Comparison of ENCODE assay signal across 22 cellular contexts in genomic region chr20:14711681-14712080, GRCh38.
DNase-seq lines count a peak whose midpoint lies in the region; ATAC-seq and TF ChIP-seq lines count a peak whose summit lies in the region.
"Had no signal": no experiment of that assay in that cellular context is flagged by ENCODE, and none has a peak within 500 bp of the region (broad histone marks: within the 10 kb centered on the region; RNA-seq: fewer than 3 reads in every experiment).

No MANE protein-coding gene starts in this region.

- no peak overlapping the region for H2AFZ ChIP-seq in H9 (ENCODE audit: low read length)
- H2AFZ ChIP-seq in trophoblast cell (ENCODE audit: insufficient read depth, low read length, poor library complexity), result no peak overlapping the region

- no peak overlapping the region for H3K9ac ChIP-seq in H9 (ENCODE audit: extremely low read depth, insufficient read length, low read length)
- H3K9ac ChIP-seq in iPS-18a (ENCODE audit: low read length), result no peak overlapping the region
- no peak overlapping the region for H3K9ac ChIP-seq in trophoblast cell (ENCODE audit: low read length)

- no peak overlapping the region for H3K4ac ChIP-seq in H9 (ENCODE audit: low read depth, low read length)
- H3K4ac ChIP-seq in trophoblast cell (ENCODE audit: low read depth, low read length), result no peak overlapping the region

- no peaks in the 10 kb centered on the region for H3K23me2 ChIP-seq in H9 (ENCODE audit: insufficient read length, low read depth, low read length, poor library complexity, severe bottlenecking)

- TF ChIP-seq CTCF in H9 (conservative IDR thresholded peaks at IDR 0.05), result no peak

- no peaks in the 10 kb centered on the region for H3K79me1 ChIP-seq in H9 (ENCODE audit: insufficient read depth, low read depth, low read length, poor library complexity, severe bottlenecking)
- H3K79me1 ChIP-seq in trophoblast cell (ENCODE audit: low read length), result peaks cover 3% of the 10 kb centered on the region

- H3K23ac ChIP-seq in H9 (ENCODE audit: insufficient read length, low read depth, low read length) (no peak overlapping the region), trophoblast cell (ENCODE audit: low read length) (no peak overlapping the region)

- H3K9me3 ChIP-seq in H9 (ENCODE audit: control insufficient read depth, low read depth, low read length), result no peaks in the 10 kb centered on the region
- H3K9me3 ChIP-seq in iPS-18a (ENCODE audit: control insufficient read depth, low read depth, low read length), result no peaks in the 10 kb centered on the region
- H3K9me3 ChIP-seq in trophoblast cell (ENCODE audit: insufficient read depth, low read depth, low read length), result no peaks in the 10 kb centered on the region
- H3K9me3 ChIP-seq: body of pancreas, MG63, mucosa of descending colon had no signal

- intact Hi-C loops in activated T-helper 1 cell treated with anti-CD3 and anti-CD28 coated beads, Interleukin-12 subunit alpha, Interleukin-12 subunit beta, Interleukin-2, Interleukin-4 antibody, amounts not matched to agents 30 ng/mL and 10 ng/mL and 1 ng/mL, durations not matched to agents 14 hours and 24 hours and 36 hours (cut with micrococcal nuclease), result no loop called here

- H3K14ac ChIP-seq in H9 (ENCODE audit: insufficient read depth, low read length), result no peak overlapping the region
- H3K14ac ChIP-seq in trophoblast cell (ENCODE audit: low read length), result no peak overlapping the region

- no peak for ATAC-seq in GM21717 (IDR thresholded peaks at IDR 0.05; ENCODE audit: unreplicated experiment)
- ATAC-seq: mucosa of descending colon, sciatic nerve had no signal

- no peak overlapping the region for H3T11ph ChIP-seq in H9 (ENCODE audit: low read length)

- peaks cover 0 to 2% of the 10 kb centered on the region in 2 experiments; a peak in 1 of 5 replicates for H3K9me3 Mint-ChIP-seq in H9
- peaks cover 13% of the 10 kb centered on the region for H3K9me3 Mint-ChIP-seq in activated T-helper 1 cell treated with anti-CD3 and anti-CD28 coated beads, Interleukin-12 subunit alpha, Interleukin-12 subunit beta, Interleukin-2, Interleukin-4 antibody, amounts not matched to agents 30 ng/mL and 10 ng/mL and 1 ng/mL, durations not matched to agents 14 hours and 24 hours and 36 hours

- peak overlapping the region; percentile 20 to 98 (median 86); a peak in 6 of 7 replicates for H3K27ac Mint-ChIP-seq in H9
- no peak overlapping the region for H3K27ac Mint-ChIP-seq in activated T-helper 1 cell treated with anti-CD3 and anti-CD28 coated beads, Interleukin-12 subunit alpha, Interleukin-12 subunit beta, Interleukin-2, Interleukin-4 antibody, amounts not matched to agents 30 ng/mL and 10 ng/mL and 1 ng/mL, durations not matched to agents 14 hours and 24 hours and 36 hours
- H3K27ac Mint-ChIP-seq: activated naive CD4-positive, alpha-beta T cell treated with anti-CD3 and anti-CD28 coated beads for 36 hours; dendritic cell treated with granulocyte-macrophage colony-stimulating factor and Interleukin-4, amounts not matched to agents 40 ng/mL and 50 ng/mL, for 4 days; HFFc6 had no signal

- no peak overlapping the region for H4K8ac ChIP-seq in H9 (replicated peaks; ENCODE audit: insufficient read length, low read depth, low read length)
- H4K8ac ChIP-seq in trophoblast cell (ENCODE audit: low read depth, low read length), result no peak overlapping the region

- no peak overlapping the region for H3K56ac ChIP-seq in H9 (ENCODE audit: insufficient read length, low read depth, low read length)

- H3K4me3 ChIP-seq in iPS-18a (ENCODE audit: low read length) (peak overlapping the region; percentile 5), trophoblast cell (ENCODE audit: low read depth, low read length) (no peak overlapping the region)
- H3K4me3 ChIP-seq: body of pancreas, MG63, mucosa of descending colon had no signal

- no peak overlapping the region for H4K91ac ChIP-seq in H9 (ENCODE audit: insufficient read length, low read depth, low read length)
- H4K91ac ChIP-seq in trophoblast cell (ENCODE audit: low read depth, low read length), result no peak overlapping the region

- H3K4me1 Mint-ChIP-seq in H9, result peaks cover 78 to 79% of the 10 kb centered on the region in 2 experiments
- H3K4me1 Mint-ChIP-seq in activated T-helper 1 cell treated with anti-CD3 and anti-CD28 coated beads, Interleukin-12 subunit alpha, Interleukin-12 subunit beta, Interleukin-2, Interleukin-4 antibody, amounts not matched to agents 30 ng/mL and 10 ng/mL and 1 ng/mL, durations not matched to agents 14 hours and 24 hours and 36 hours (ENCODE audit: low read depth), result no peaks in the 10 kb centered on the region

- no peaks in the 10 kb centered on the region for H4K20me1 ChIP-seq in H9 (ENCODE audit: control insufficient read depth, insufficient read depth, insufficient read length)

- H3K4me1 ChIP-seq in H9 (ENCODE audit: insufficient read depth, low read length) (peaks cover 4% of the 10 kb centered on the region; the same call in 1 of the 2 replicates), iPS-18a (ENCODE audit: control insufficient read depth, low read depth, low read length) (peaks cover 57% of the 10 kb centered on the region), trophoblast cell (ENCODE audit: control insufficient read depth in 1 of 2, insufficient read depth in 2 of 2, low read length in 2 of 2) (no peaks in the 10 kb centered on the region)

- no peak overlapping the region for H2BK120ac ChIP-seq in H9 (ENCODE audit: low read depth, low read length, poor library complexity, severe bottlenecking)
- no peak overlapping the region for H2BK120ac ChIP-seq in trophoblast cell (ENCODE audit: insufficient read depth, low read length, poor library complexity)

- no peak overlapping the region for H2BK5ac ChIP-seq in H9 (ENCODE audit: insufficient read length, low read length)
- H2BK5ac ChIP-seq in trophoblast cell (ENCODE audit: low read depth, low read length, poor library complexity), result no peak overlapping the region

- no CpG with 5 or more reads among the region's 2 CpGs for WGBS in H9 (ENCODE audit: extremely low coverage, insufficient read length, low lambda C conversion rate)
- no CpG with 5 or more reads among the region's 2 CpGs for WGBS in trophoblast cell (ENCODE audit: extremely low coverage, insufficient coverage, insufficient read length)

- no peak overlapping the region for H2AK5ac ChIP-seq in H9 (ENCODE audit: insufficient read length, low read length)
- H2AK5ac ChIP-seq in trophoblast cell (ENCODE audit: low read length), result no peak overlapping the region

- no peak overlapping the region for H2BK12ac ChIP-seq in H9 (ENCODE audit: insufficient read length, low read depth, low read length)
- H2BK12ac ChIP-seq in trophoblast cell (ENCODE audit: low read length), result no peak overlapping the region

- no peak overlapping the region for H4K12ac ChIP-seq in trophoblast cell (ENCODE audit: low read depth, low read length)

- H3K27ac ChIP-seq in H9 (ENCODE audit: insufficient read length, low read depth, low read length), result no peak overlapping the region
- no peak overlapping the region for H3K27ac ChIP-seq in iPS-18a (ENCODE audit: low read length)
- peak overlapping the region; percentile 43 for H3K27ac ChIP-seq in trophoblast cell (ENCODE audit: low read depth, low read length)
- H3K27ac ChIP-seq: body of pancreas had no signal

- H3K27me3 Mint-ChIP-seq in H9 (ENCODE audit: low read depth), result no peaks in the 10 kb centered on the region
- no peaks in the 10 kb centered on the region for H3K27me3 Mint-ChIP-seq in activated T-helper 1 cell treated with anti-CD3 and anti-CD28 coated beads, Interleukin-12 subunit alpha, Interleukin-12 subunit beta, Interleukin-2, Interleukin-4 antibody, amounts not matched to agents 30 ng/mL and 10 ng/mL and 1 ng/mL, durations not matched to agents 14 hours and 24 hours and 36 hours (ENCODE audit: insufficient read depth)
- H3K27me3 Mint-ChIP-seq: dendritic cell treated with granulocyte-macrophage colony-stimulating factor and Interleukin-4, amounts not matched to agents 40 ng/mL and 50 ng/mL, for 4 days had no signal

- H3K79me2 ChIP-seq in H9 (ENCODE audit: insufficient read depth, low read length), result no peaks in the 10 kb centered on the region
- no peaks in the 10 kb centered on the region for H3K79me2 ChIP-seq in trophoblast cell (ENCODE audit: control insufficient read depth, insufficient read depth, low read length, poor library complexity)

- H3K36me3 ChIP-seq in iPS-18a (ENCODE audit: control insufficient read depth, low read depth, low read length) (no peaks in the 10 kb centered on the region), trophoblast cell (ENCODE audit: control insufficient read depth in 1 of 2, insufficient read depth in 2 of 2, low read length in 2 of 2) (no peaks in the 10 kb centered on the region)
- H3K36me3 ChIP-seq: MG63 had no signal

- DNase-seq in H9 (no peak), astrocyte of the hippocampus (ENCODE audit: low read depth, low spot score) (peak; percentile 46), trophoblast cell (peak in 1 of 2 donors; percentile 5), hippocampal formation (lab: John Stamatoyannopoulos, UW) (no peak), COLO829 (ENCODE audit: low spot score) (no peak)
- no peak for DNase-seq in activated T-helper 1 cell treated with anti-CD3 and anti-CD28 coated beads, Interleukin-12 subunit alpha, Interleukin-12 subunit beta, Interleukin-2, Interleukin-4 antibody, amounts not matched to agents 30 ng/mL and 10 ng/mL and 1 ng/mL, durations not matched to agents 14 hours and 24 hours and 36 hours (ENCODE audit: low spot score)
- DNase-seq: activated CD4-positive, alpha-beta T cell treated with anti-CD3 and anti-CD28 coated beads for 4 hours; activated naive CD4-positive, alpha-beta T cell treated with anti-CD3 and anti-CD28 coated beads for 36 hours; erythroblast; head of caudate nucleus; HFFc6; mucosa of descending colon; NCI-H1694 treated with DMSO at 0.1 percent for 48 hours; nucleus accumbens; Right ventricle myocardium superior; stimulated activated CD4-positive, alpha-beta T cell treated with anti-CD3 and anti-CD28 coated beads, Interleukin-2, amount 100 ng/mL, for 24 hours had no signal

- H3K4me2 ChIP-seq in H9 (ENCODE audit: insufficient read depth, insufficient read length, low read length) (no peak overlapping the region), trophoblast cell (ENCODE audit: low read length) (no peak overlapping the region)

- H3K36me3 Mint-ChIP-seq in H9 (ENCODE audit: insufficient read depth in 1 of 3, low read depth in 3 of 3), result peaks cover 0 to 8% (median 4%) of the 10 kb centered on the region in 3 experiments; a peak in 3 of 7 replicates
- no peaks in the 10 kb centered on the region for H3K36me3 Mint-ChIP-seq in activated T-helper 1 cell treated with anti-CD3 and anti-CD28 coated beads, Interleukin-12 subunit alpha, Interleukin-12 subunit beta, Interleukin-2, Interleukin-4 antibody, amounts not matched to agents 30 ng/mL and 10 ng/mL and 1 ng/mL, durations not matched to agents 14 hours and 24 hours and 36 hours (ENCODE audit: low read depth)

- no peak overlapping the region for H3K18ac ChIP-seq in H9 (ENCODE audit: insufficient read length, low read depth, low read length)
- no peak overlapping the region for H3K18ac ChIP-seq in trophoblast cell (ENCODE audit: low read length)

- H2BK15ac ChIP-seq in H9 (ENCODE audit: low read depth, low read length), result no peak overlapping the region

- no peak overlapping the region; a peak in 1 of 5 replicates for H3K4me3 Mint-ChIP-seq in H9
- H3K4me3 Mint-ChIP-seq in activated T-helper 1 cell treated with anti-CD3 and anti-CD28 coated beads, Interleukin-12 subunit alpha, Interleukin-12 subunit beta, Interleukin-2, Interleukin-4 antibody, amounts not matched to agents 30 ng/mL and 10 ng/mL and 1 ng/mL, durations not matched to agents 14 hours and 24 hours and 36 hours, result no peak overlapping the region
- H3K4me3 Mint-ChIP-seq: activated naive CD4-positive, alpha-beta T cell treated with anti-CD3 and anti-CD28 coated beads for 36 hours; dendritic cell treated with granulocyte-macrophage colony-stimulating factor and Interleukin-4, amounts not matched to agents 40 ng/mL and 50 ng/mL, for 4 days; HFFc6 had no signal

- no peak overlapping the region for H4K5ac ChIP-seq in H9 (ENCODE audit: insufficient read length, low read depth, low read length)

- no peak overlapping the region for H2BK20ac ChIP-seq in H9 (ENCODE audit: low read depth, low read length, poor library complexity, severe bottlenecking)

- H3K27me3 ChIP-seq in H9 (ENCODE audit: insufficient read depth, low read length) (no peaks in the 10 kb centered on the region), iPS-18a (ENCODE audit: control insufficient read depth, insufficient read depth, low read length) (no peaks in the 10 kb centered on the region), trophoblast cell (ENCODE audit: insufficient read depth, low read length) (no peaks in the 10 kb centered on the region)
- H3K27me3 ChIP-seq: body of pancreas, MG63 had no signal
